23 cellular contexts compared by ENCODE assay signal in genomic region chr12:62098131-62098530, GRCh38.
A peak's percentile ranks its signal among the peaks of the same experiment; 100 is the strongest.
DNase-seq lines count a peak whose midpoint lies in the region; ATAC-seq, FAIRE-seq and TF ChIP-seq lines count a peak whose summit lies in the region.
"Had no signal": no experiment of that assay in that cellular context is flagged by ENCODE, and none has a peak within 500 bp of the region (broad histone marks: within the 10 kb centered on the region; RNA-seq: fewer than 3 reads in every experiment).

No MANE protein-coding gene starts in this region.

- H3K27ac Mint-ChIP-seq in progenitor cell of endocrine pancreas = peak overlapping the region; percentile 71
- H3K27ac Mint-ChIP-seq: B cell, CD14-positive monocyte, H9, T-cell had no signal

- H3K27me3 ChIP-seq in K562 (ENCODE audit: control insufficient read depth in 2 of 2, insufficient read depth in 2 of 2, low read length in 2 of 2) = no peaks in the 10 kb centered on the region
- H3K27me3 ChIP-seq in mesenchymal stem cell (ENCODE audit: control insufficient read depth in 1 of 2, insufficient read depth in 1 of 2, low read length in 2 of 2) = no peaks in the 10 kb centered on the region

- H3K9me3 ChIP-seq in K562 (replicated peaks; ENCODE audit: control insufficient read depth, insufficient read depth, low read depth, low read length) (no peaks in the 10 kb centered on the region), mesenchymal stem cell (ENCODE audit: control insufficient read depth, low read length) (no peaks in the 10 kb centered on the region)

- H3K27me3 Mint-ChIP-seq in progenitor cell of endocrine pancreas = no peaks in the 10 kb centered on the region
- H3K27me3 Mint-ChIP-seq: T-cell had no signal

- BruUV-seq in K562 (replicated peaks; lab: Mats Ljungman, UMichigan) = no TSS peak

- no peak for ATAC-seq in K562
- ATAC-seq: T-cell had no signal

- no peak for FAIRE-seq in K562 (lab: Jason Lieb, UNC)
- FAIRE-seq in urothelium cell line (lab: Jason Lieb, UNC) = no peak
- FAIRE-seq: A204.1, D721Med had no signal

- H3K23ac ChIP-seq in mesenchymal stem cell (ENCODE audit: low read length in 2 of 2) = no peak overlapping the region

- TF ChIP-seq EP300 in Ishikawa (IDR thresholded peaks at IDR 0.05; ENCODE audit: borderline replicate concordance) (no peak), K562 (IDR thresholded peaks at IDR 0.05; ENCODE audit: low read length) (no peak)

- no peak overlapping the region for H3K18ac ChIP-seq in mesenchymal stem cell (ENCODE audit: low read depth in 1 of 2, low read length in 2 of 2)

- H4K20me1 ChIP-seq in K562 (replicated peaks; ENCODE audit: control insufficient read depth, insufficient read depth, low read length) = no peaks in the 10 kb centered on the region

- H3K36me3 ChIP-seq in K562 (ENCODE audit: control insufficient read depth, insufficient read depth, low read length) (no peaks in the 10 kb centered on the region), mesenchymal stem cell (ENCODE audit: control insufficient read depth in 1 of 2, insufficient read depth in 2 of 2, low read depth in 1 of 2, low read length in 2 of 2) (no peaks in the 10 kb centered on the region)

- H2BK12ac ChIP-seq in mesenchymal stem cell (ENCODE audit: low read length in 2 of 2) = no peak overlapping the region

- POLR2A ChIA-PET in K562 (lab: Yijun Ruan, JAX) = interaction anchor here (1.0 kb wide), 1 partner anchor 10 kb away, joined by 3 read pairs; no protein-coding TSS in a partner anchor

- H4K8ac ChIP-seq in mesenchymal stem cell (ENCODE audit: low read length) = no peak overlapping the region

- WGBS in K562 (ENCODE audit: insufficient coverage, low coverage, missing lambda C conversion rate) = 0% methylated on average over 3 of the region's 3 CpGs
- 61% methylated on average over 3 of the region's 3 CpGs for WGBS in mesenchymal stem cell

- no peak overlapping the region for H3K4me3 ChIP-seq in K562
- H3K4me3 ChIP-seq in mesenchymal stem cell (ENCODE audit: insufficient read depth in 1 of 2, low read depth in 1 of 2, low read length in 2 of 2) = no peak overlapping the region
- H3K4me3 ChIP-seq: PC-9, SK-N-MC had no signal

- TF ChIP-seq RAD21 in Ishikawa (IDR thresholded peaks at IDR 0.05; ENCODE audit: low read depth) (no peak), K562 (CRISPR knock-in tag; conservative IDR thresholded peaks at IDR 0.05 in 1 of 2, IDR thresholded peaks at IDR 0.05 in 1 of 2) (no peak)

- no peaks in the 10 kb centered on the region for H3K9me3 Mint-ChIP-seq in progenitor cell of endocrine pancreas (ENCODE audit: low read depth)
- H3K9me3 Mint-ChIP-seq: H9, T-cell had no signal

- H3K79me2 ChIP-seq in K562 (ENCODE audit: control insufficient read depth, insufficient read depth, low read length) = no peaks in the 10 kb centered on the region

- H2BK120ac ChIP-seq in mesenchymal stem cell (ENCODE audit: low read depth, low read length) = no peak overlapping the region

- peak; percentile 25 for DNase-seq in DMS53 treated with DMSO at 0.1 percent for 48 hours (lab: John Stamatoyannopoulos, UW; ENCODE audit: unreplicated experiment)
- DNase-seq in K562 (ENCODE audit: extremely low read depth in 1 of 4, low spot score in 3 of 4) = peak; percentile 2 to 20 (median 14)
- DNase-seq in progenitor cell of endocrine pancreas (ENCODE audit: low spot score, unreplicated experiment) = no peak
- DNase-seq in urothelium cell line (ENCODE audit: low spot score) = no peak
- DNase-seq in GM19240 (ENCODE audit: insufficient read length, low spot score) = no peak
- DNase-seq in mesenchymal stem cell = no peak
- DNase-seq: DMS79, H9, NCI-H1105 treated with DMSO at 0.1 percent for 48 hours, NCI-H2107, NCI-H446 treated with DMSO at 0.1 percent for 48 hours, NCI-H748 treated with DMSO at 0.1 percent for 48 hours, PC-9, RPMI8226, SHP77, T-cell had no signal

- no peak for TF ChIP-seq POLR2A in K562 (conservative IDR thresholded peaks at IDR 0.05)

- H2AK5ac ChIP-seq in mesenchymal stem cell (ENCODE audit: low read length, severe bottlenecking) = no peak overlapping the region

- H3K36me3 Mint-ChIP-seq in progenitor cell of endocrine pancreas (ENCODE audit: insufficient read depth) = no peaks in the 10 kb centered on the region
- H3K36me3 Mint-ChIP-seq: CD14-positive monocyte, T-cell had no signal

- no peak overlapping the region for H3K4me2 ChIP-seq in K562 (ENCODE audit: insufficient read depth, low read length)
- no peak overlapping the region for H3K4me2 ChIP-seq in mesenchymal stem cell (ENCODE audit: low read length, poor library complexity, severe bottlenecking)
- H3K4me2 ChIP-seq: KMS-11, PC-9 had no signal

- H3K4ac ChIP-seq in mesenchymal stem cell (ENCODE audit: low read depth in 1 of 2, low read length in 2 of 2) = no peak overlapping the region

- TF ChIP-seq CTCF in K562 (IDR thresholded peaks at IDR 0.05 in 2 of 3, conservative IDR thresholded peaks at IDR 0.05 in 1 of 3; ENCODE audit: insufficient read depth in 2 of 3, low read depth in 1 of 3, low read length in 3 of 3) (no peak), progenitor cell of endocrine pancreas (IDR thresholded peaks at IDR 0.05; ENCODE audit: unreplicated experiment) (no peak)

- no peaks in the 10 kb centered on the region for H3K79me1 ChIP-seq in mesenchymal stem cell (replicated peaks; ENCODE audit: low read length, poor library complexity, severe bottlenecking)

- H2BK5ac ChIP-seq in mesenchymal stem cell (ENCODE audit: low read depth, low read length, poor library complexity, severe bottlenecking) = no peak overlapping the region

- intact Hi-C loops in K562 (cut with micrococcal nuclease) = no loop called here

- H2AFZ ChIP-seq in K562 (ENCODE audit: low read depth, low read length) (no peak overlapping the region), mesenchymal stem cell (ENCODE audit: low read depth, low read length) (no peak overlapping the region)
- H2AFZ ChIP-seq: PC-9 had no signal

- H3K9ac ChIP-seq in K562 (ENCODE audit: insufficient read depth in 1 of 2, low read depth in 2 of 2, low read length in 2 of 2) = no peak overlapping the region
- H3K9ac ChIP-seq in mesenchymal stem cell (ENCODE audit: low read length) = no peak overlapping the region
- H3K9ac ChIP-seq: KMS-11 had no signal

- H2BK15ac ChIP-seq in mesenchymal stem cell (ENCODE audit: low read depth, poor library complexity, severe bottlenecking) = no peak overlapping the region

- no peak overlapping the region for H3K14ac ChIP-seq in mesenchymal stem cell (ENCODE audit: low read length in 2 of 2)

- in situ Hi-C loops in K562 (cut with MboI) = no loop called here

- no peak overlapping the region for H3K4me3 Mint-ChIP-seq in progenitor cell of endocrine pancreas (ENCODE audit: low read depth)
- H3K4me3 Mint-ChIP-seq: B cell, CD14-positive monocyte, H9, T-cell had no signal

- peaks cover 32% of the 10 kb centered on the region for H3K4me1 Mint-ChIP-seq in progenitor cell of endocrine pancreas (ENCODE audit: low read depth)
- H3K4me1 Mint-ChIP-seq: B cell, T-cell had no signal

- H4K91ac ChIP-seq in mesenchymal stem cell (ENCODE audit: low read length) = no peak overlapping the region

- no peaks in the 10 kb centered on the region for H3K9me1 ChIP-seq in K562 (ENCODE audit: control insufficient read depth, insufficient read depth, low read length)

- CTCF ChIA-PET in K562 (lab: Yijun Ruan, JAX; ENCODE audit: low intra/inter-chr PET ratio) = no interaction called here

- H3K4me1 ChIP-seq in K562 (replicated peaks in 1 of 2; ENCODE audit: control insufficient read depth in 2 of 2, insufficient read depth in 2 of 2, low read length in 2 of 2) (no peaks in the 10 kb centered on the region), mesenchymal stem cell (ENCODE audit: control insufficient read depth, insufficient read depth, low read depth, low read length) (no peaks in the 10 kb centered on the region)

- H3K27ac ChIP-seq in K562 (ENCODE audit: extremely low read depth, low read depth, low read length) (no peak overlapping the region), mesenchymal stem cell (ENCODE audit: low read length, poor library complexity, severe bottlenecking) (no peak overlapping the region)
- H3K27ac ChIP-seq: KMS-11, PC-9, SK-N-MC had no signal

TF ChIP-seq in Ishikawa, 13 proteins besides CTCF, POLR2A, EP300 and RAD21 (continues in another document):
- TF ChIP-seq EGR1 (IDR thresholded peaks at IDR 0.05) (no peak), TEAD4 (IDR thresholded peaks at IDR 0.05) (no peak), YY1 (IDR thresholded peaks at IDR 0.05; ENCODE audit: low read depth) (no peak), MAX (IDR thresholded peaks at IDR 0.05) (no peak), USF1 (IDR thresholded peaks at IDR 0.05) (peak; percentile 70), CREB1 (IDR thresholded peaks at IDR 0.05; ENCODE audit: low read depth) (no peak), CEBPB (IDR thresholded peaks at IDR 0.05) (no peak)

TF ChIP-seq in K562, 482 proteins besides CTCF, POLR2A, EP300 and RAD21:
- TF ChIP-seq POLR3A (IDR thresholded peaks at IDR 0.05; ENCODE audit: borderline replicate concordance, extremely low read depth, insufficient read depth, insufficient read length) = no peak
- TF ChIP-seq HCFC1 (IDR thresholded peaks at IDR 0.05; ENCODE audit: low read depth, low read length) = no peak
- TF ChIP-seq NFYB (IDR thresholded peaks at IDR 0.05; ENCODE audit: extremely low read depth, insufficient read length) = peak; percentile 49
- peak; percentile 69 for TF ChIP-seq USF2 (CRISPR knock-in tag; IDR thresholded peaks at IDR 0.05)
- TF ChIP-seq BRCA1 (IDR thresholded peaks at IDR 0.05) = no peak
- no peak for TF ChIP-seq BRCA1 (CRISPR knock-in tag; IDR thresholded peaks at IDR 0.05)
- no peak for TF ChIP-seq CHD1 (IDR thresholded peaks at IDR 0.05; ENCODE audit: low read length)

Comparison
In these comparisons a context has a peak if more than half of its experiments do, and no peak if none do; other contexts are left out.
1. DNase-seq: peak in DMS53 treated with DMSO at 0.1 percent for 48 hours (single experiment) and K562 (4 of 4); none in progenitor cell of endocrine pancreas (single experiment), urothelium cell line (single experiment), GM19240 (single experiment) and mesenchymal stem cell (single experiment).